In the genomic region with DNA sequence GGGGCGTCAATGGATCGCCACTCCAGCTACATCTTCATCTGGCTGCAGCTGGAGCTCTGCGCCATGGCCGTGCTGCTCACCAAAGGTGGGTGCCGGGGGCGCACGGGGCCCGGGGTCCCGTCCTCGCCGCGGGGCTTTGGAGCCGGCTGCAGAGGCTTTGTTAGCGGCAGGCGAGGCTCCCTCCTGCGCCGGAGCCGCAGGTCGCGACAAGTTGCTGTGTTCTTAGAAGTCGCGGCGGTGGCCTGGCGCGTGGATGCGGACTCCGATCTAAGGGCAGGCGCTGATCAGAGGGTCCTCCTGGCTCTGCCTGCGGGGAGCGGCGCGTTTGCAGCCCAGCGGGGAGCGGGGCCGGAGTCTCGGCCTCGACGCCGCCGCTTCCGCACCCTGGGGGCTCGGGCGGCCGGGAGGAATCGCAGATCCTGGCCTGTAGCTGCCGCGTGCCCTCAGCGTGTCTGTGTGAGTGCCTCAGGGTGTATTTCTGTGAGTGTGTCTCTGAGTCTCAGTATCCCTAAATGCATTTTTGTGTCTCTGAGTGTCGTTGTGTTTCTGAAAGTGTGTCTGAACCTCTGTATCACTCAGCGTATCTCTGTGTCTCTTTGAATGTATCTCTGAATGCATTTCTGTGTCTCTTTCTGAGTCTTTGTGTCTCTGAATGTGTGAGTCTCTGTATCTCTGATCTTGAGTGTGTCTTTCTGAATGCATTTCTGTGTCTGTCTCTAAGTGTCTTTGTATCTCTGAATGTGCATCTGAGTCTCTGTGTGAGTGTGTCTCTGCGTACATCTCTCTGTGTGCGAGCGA, we compare ENCODE assay signal across 1 cellular context.
TF ChIP-seq lines count a peak whose summit lies in the region.

No MANE protein-coding gene starts in this region.

TF ChIP-seq in GM23338, 12 proteins besides CTCF, POLR2A, EP300 and RAD21 (continued from another document):
- TF ChIP-seq, protein P1, sequence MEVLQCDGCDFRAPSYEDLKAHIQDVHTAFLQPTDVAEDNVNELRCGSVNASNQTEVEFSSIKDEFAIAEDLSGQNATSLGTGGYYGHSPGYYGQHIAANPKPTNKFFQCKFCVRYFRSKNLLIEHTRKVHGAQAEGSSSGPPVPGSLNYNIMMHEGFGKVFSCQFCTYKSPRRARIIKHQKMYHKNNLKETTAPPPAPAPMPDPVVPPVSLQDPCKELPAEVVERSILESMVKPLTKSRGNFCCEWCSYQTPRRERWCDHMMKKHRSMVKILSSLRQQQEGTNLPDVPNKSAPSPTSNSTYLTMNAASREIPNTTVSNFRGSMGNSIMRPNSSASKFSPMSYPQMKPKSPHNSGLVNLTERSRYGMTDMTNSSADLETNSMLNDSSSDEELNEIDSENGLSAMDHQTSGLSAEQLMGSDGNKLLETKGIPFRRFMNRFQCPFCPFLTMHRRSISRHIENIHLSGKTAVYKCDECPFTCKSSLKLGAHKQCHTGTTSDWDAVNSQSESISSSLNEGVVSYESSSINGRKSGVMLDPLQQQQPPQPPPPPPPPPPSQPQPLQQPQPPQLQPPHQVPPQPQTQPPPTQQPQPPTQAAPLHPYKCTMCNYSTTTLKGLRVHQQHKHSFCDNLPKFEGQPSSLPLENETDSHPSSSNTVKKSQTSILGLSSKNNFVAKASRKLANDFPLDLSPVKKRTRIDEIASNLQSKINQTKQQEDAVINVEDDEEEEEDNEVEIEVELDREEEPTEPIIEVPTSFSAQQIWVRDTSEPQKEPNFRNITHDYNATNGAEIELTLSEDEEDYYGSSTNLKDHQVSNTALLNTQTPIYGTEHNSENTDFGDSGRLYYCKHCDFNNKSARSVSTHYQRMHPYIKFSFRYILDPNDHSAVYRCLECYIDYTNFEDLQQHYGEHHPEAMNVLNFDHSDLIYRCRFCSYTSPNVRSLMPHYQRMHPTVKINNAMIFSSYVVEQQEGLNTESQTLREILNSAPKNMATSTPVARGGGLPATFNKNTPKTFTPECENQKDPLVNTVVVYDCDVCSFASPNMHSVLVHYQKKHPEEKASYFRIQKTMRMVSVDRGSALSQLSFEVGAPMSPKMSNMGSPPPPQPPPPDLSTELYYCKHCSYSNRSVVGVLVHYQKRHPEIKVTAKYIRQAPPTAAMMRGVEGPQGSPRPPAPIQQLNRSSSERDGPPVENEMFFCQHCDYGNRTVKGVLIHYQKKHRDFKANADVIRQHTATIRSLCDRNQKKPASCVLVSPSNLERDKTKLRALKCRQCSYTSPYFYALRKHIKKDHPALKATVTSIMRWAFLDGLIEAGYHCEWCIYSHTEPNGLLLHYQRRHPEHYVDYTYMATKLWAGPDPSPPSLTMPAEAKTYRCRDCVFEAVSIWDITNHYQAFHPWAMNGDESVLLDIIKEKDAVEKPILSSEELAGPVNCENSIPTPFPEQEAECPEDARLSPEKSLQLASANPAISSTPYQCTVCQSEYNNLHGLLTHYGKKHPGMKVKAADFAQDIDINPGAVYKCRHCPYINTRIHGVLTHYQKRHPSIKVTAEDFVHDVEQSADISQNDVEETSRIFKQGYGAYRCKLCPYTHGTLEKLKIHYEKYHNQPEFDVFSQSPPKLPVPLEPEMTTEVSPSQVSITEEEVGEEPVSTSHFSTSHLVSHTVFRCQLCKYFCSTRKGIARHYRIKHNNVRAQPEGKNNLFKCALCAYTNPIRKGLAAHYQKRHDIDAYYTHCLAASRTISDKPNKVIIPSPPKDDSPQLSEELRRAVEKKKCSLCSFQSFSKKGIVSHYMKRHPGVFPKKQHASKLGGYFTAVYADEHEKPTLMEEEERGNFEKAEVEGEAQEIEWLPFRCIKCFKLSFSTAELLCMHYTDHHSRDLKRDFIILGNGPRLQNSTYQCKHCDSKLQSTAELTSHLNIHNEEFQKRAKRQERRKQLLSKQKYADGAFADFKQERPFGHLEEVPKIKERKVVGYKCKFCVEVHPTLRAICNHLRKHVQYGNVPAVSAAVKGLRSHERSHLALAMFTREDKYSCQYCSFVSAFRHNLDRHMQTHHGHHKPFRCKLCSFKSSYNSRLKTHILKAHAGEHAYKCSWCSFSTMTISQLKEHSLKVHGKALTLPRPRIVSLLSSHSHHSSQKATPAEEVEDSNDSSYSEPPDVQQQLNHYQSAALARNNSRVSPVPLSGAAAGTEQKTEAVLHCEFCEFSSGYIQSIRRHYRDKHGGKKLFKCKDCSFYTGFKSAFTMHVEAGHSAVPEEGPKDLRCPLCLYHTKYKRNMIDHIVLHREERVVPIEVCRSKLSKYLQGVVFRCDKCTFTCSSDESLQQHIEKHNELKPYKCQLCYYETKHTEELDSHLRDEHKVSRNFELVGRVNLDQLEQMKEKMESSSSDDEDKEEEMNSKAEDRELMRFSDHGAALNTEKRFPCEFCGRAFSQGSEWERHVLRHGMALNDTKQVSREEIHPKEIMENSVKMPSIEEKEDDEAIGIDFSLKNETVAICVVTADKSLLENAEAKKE (CRISPR knock-in tag; IDR thresholded peaks at IDR 0.05), result no peak
- TF ChIP-seq, protein P2, sequence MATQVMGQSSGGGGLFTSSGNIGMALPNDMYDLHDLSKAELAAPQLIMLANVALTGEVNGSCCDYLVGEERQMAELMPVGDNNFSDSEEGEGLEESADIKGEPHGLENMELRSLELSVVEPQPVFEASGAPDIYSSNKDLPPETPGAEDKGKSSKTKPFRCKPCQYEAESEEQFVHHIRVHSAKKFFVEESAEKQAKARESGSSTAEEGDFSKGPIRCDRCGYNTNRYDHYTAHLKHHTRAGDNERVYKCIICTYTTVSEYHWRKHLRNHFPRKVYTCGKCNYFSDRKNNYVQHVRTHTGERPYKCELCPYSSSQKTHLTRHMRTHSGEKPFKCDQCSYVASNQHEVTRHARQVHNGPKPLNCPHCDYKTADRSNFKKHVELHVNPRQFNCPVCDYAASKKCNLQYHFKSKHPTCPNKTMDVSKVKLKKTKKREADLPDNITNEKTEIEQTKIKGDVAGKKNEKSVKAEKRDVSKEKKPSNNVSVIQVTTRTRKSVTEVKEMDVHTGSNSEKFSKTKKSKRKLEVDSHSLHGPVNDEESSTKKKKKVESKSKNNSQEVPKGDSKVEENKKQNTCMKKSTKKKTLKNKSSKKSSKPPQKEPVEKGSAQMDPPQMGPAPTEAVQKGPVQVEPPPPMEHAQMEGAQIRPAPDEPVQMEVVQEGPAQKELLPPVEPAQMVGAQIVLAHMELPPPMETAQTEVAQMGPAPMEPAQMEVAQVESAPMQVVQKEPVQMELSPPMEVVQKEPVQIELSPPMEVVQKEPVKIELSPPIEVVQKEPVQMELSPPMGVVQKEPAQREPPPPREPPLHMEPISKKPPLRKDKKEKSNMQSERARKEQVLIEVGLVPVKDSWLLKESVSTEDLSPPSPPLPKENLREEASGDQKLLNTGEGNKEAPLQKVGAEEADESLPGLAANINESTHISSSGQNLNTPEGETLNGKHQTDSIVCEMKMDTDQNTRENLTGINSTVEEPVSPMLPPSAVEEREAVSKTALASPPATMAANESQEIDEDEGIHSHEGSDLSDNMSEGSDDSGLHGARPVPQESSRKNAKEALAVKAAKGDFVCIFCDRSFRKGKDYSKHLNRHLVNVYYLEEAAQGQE (IDR thresholded peaks at IDR 0.05; ENCODE audit: unreplicated experiment), result no peak
